Comparison of ENCODE assay signal across 14 cellular contexts in the genomic region with DNA sequence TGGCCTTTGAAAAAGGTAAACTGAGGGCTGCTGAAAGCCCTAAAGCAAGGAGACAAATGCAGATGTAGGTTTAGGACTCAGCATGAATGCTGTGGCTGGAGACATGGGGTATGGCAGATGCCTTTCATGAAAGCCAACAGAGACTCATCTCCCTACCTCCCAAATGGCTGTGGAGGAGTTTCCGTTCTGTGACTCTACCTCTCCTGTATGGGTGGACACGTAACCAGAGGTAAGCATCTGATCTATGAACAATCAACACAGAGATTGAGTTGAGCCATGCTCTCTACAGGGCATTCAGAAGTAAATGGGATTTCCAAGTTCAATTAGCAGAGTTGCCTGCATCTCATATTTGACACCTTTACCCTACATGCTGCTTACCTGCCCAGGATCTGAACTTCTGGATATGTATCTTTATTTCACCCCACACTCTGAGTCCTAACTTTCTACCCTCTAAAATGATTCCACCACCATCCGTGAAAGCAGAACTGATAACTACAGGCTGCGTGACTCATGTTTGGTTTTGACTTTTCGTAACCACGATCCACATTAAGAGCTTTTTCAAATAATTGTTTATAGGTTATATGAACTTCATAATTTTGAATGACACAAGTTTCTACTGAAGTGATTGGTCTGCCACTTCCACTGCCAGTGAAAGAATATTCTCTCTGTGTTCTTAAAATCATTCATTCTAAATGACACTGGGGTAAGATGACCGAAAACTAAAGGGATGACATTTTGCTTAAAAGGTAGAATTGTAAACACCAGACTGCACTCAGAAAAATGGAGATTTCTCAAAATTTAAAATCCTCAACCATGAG.
DNase-seq lines count a peak whose midpoint lies in the region; ATAC-seq lines count a peak whose summit lies in the region.
"Had no signal": no experiment of that assay in that cellular context is flagged by ENCODE, and none has a peak within 500 bp of the region (broad histone marks: within the 10 kb centered on the region; RNA-seq: fewer than 3 reads in every experiment).

No MANE protein-coding gene starts in this region.

- H3K4me3 Mint-ChIP-seq in activated T-helper 2 cell treated with anti-CD3 and anti-CD28 coated beads, Interferon-gamma antibody, Interleukin-2, Interleukin-4, amounts not matched to agents 10 μg/mL and 5 μg/mL and 100 μg/mL, durations not matched to agents 14 hours and 24 hours and 36 hours (ENCODE audit: low read depth), result peak overlapping the region; percentile 14
- peak overlapping the region; percentile 39 to 62 for H3K4me3 Mint-ChIP-seq in stimulated activated naive CD8-positive, alpha-beta T cell treated with anti-CD3 and anti-CD28 coated beads, Interleukin-15, amount 100 ng/mL, for 72 hours
- H3K4me3 Mint-ChIP-seq: HFFc6 had no signal

- H3K27me3 Mint-ChIP-seq in activated T-helper 2 cell treated with anti-CD3 and anti-CD28 coated beads, Interferon-gamma antibody, Interleukin-2, Interleukin-4, amounts not matched to agents 10 μg/mL and 5 μg/mL and 100 μg/mL, durations not matched to agents 14 hours and 24 hours and 36 hours (ENCODE audit: low read depth), result no peaks in the 10 kb centered on the region
- no peaks in the 10 kb centered on the region for H3K27me3 Mint-ChIP-seq in stimulated activated naive CD8-positive, alpha-beta T cell treated with anti-CD3 and anti-CD28 coated beads, Interleukin-15, amount 100 ng/mL, for 72 hours

- intact Hi-C loops in activated T-helper 2 cell treated with anti-CD3 and anti-CD28 coated beads, Interferon-gamma antibody, Interleukin-2, Interleukin-4, amounts not matched to agents 10 μg/mL and 5 μg/mL and 100 μg/mL, durations not matched to agents 14 hours and 24 hours and 36 hours (cut with micrococcal nuclease), result loop anchor here (1.0 to 10.0 kb wide), 11 partner anchors 112 to 1329 kb away; no protein-coding TSS in a partner anchor

- peak overlapping the region; percentile 86 for H3K27ac Mint-ChIP-seq in activated T-helper 2 cell treated with anti-CD3 and anti-CD28 coated beads, Interferon-gamma antibody, Interleukin-2, Interleukin-4, amounts not matched to agents 10 μg/mL and 5 μg/mL and 100 μg/mL, durations not matched to agents 14 hours and 24 hours and 36 hours
- H3K27ac Mint-ChIP-seq in stimulated activated naive CD8-positive, alpha-beta T cell treated with anti-CD3 and anti-CD28 coated beads, Interleukin-15, amount 100 ng/mL, for 72 hours, result peak overlapping the region; percentile 48 to 92
- H3K27ac Mint-ChIP-seq: HFFc6 had no signal

- H3K4me1 Mint-ChIP-seq in activated T-helper 2 cell treated with anti-CD3 and anti-CD28 coated beads, Interferon-gamma antibody, Interleukin-2, Interleukin-4, amounts not matched to agents 10 μg/mL and 5 μg/mL and 100 μg/mL, durations not matched to agents 14 hours and 24 hours and 36 hours (ENCODE audit: low read depth), result peaks cover 52% of the 10 kb centered on the region
- peaks cover 29% of the 10 kb centered on the region for H3K4me1 Mint-ChIP-seq in stimulated activated naive CD8-positive, alpha-beta T cell treated with anti-CD3 and anti-CD28 coated beads, Interleukin-15, amount 100 ng/mL, for 72 hours

- ATAC-seq in stimulated activated naive CD8-positive, alpha-beta T cell treated with anti-CD3 and anti-CD28 coated beads, Interleukin-15, amount 100 ng/mL, for 72 hours, result peak; percentile 94
- ATAC-seq in GM18519 (IDR thresholded peaks at IDR 0.05; ENCODE audit: low FRiP score, unreplicated experiment), result no peak
- ATAC-seq: foreskin keratinocyte, sciatic nerve had no signal

- peaks cover 28% of the 10 kb centered on the region for H3K36me3 Mint-ChIP-seq in activated T-helper 2 cell treated with anti-CD3 and anti-CD28 coated beads, Interferon-gamma antibody, Interleukin-2, Interleukin-4, amounts not matched to agents 10 μg/mL and 5 μg/mL and 100 μg/mL, durations not matched to agents 14 hours and 24 hours and 36 hours (ENCODE audit: low read depth)

- H3K9me3 Mint-ChIP-seq in activated T-helper 2 cell treated with anti-CD3 and anti-CD28 coated beads, Interferon-gamma antibody, Interleukin-2, Interleukin-4, amounts not matched to agents 10 μg/mL and 5 μg/mL and 100 μg/mL, durations not matched to agents 14 hours and 24 hours and 36 hours, result peaks cover 18% of the 10 kb centered on the region
- peaks cover 0 to 10% of the 10 kb centered on the region in 2 donors for H3K9me3 Mint-ChIP-seq in stimulated activated naive CD8-positive, alpha-beta T cell treated with anti-CD3 and anti-CD28 coated beads, Interleukin-15, amount 100 ng/mL, for 72 hours

- DNase-seq in stimulated activated CD4-positive, alpha-beta T cell treated with anti-CD3 and anti-CD28 coated beads, Interleukin-12 subunit alpha, Interleukin-12 subunit beta, amount 100 ng/mL, for 48 hours (ENCODE audit: low read depth in 2 of 3, low spot score in 1 of 3), result peak in 2 of 3 donors; percentile 5 to 37
- DNase-seq in stimulated activated CD4-positive, alpha-beta T cell treated with anti-CD3 and anti-CD28 coated beads, Interleukin-4, amount 100 ng/mL, for 4 hours, result no peak
- DNase-seq in NOMO-1 (lab: John Stamatoyannopoulos, UW; ENCODE audit: unreplicated experiment in 2 of 2), result peak; percentile 68 to 90
- no peak for DNase-seq in activated T-helper 2 cell treated with anti-CD3 and anti-CD28 coated beads, Interferon-gamma antibody, Interleukin-2, Interleukin-4, amounts not matched to agents 10 μg/mL and 5 μg/mL and 100 μg/mL, durations not matched to agents 14 hours and 24 hours and 36 hours (ENCODE audit: low spot score)
- DNase-seq in stimulated activated naive CD8-positive, alpha-beta T cell treated with anti-CD3 and anti-CD28 coated beads, Interleukin-15, amount 100 ng/mL, for 72 hours, result peak; percentile 31 to 60
- no peak for DNase-seq in NCI-H226
- no peak for DNase-seq in hepatic stellate cell (ENCODE audit: low spot score)
- DNase-seq: foreskin keratinocyte, HFFc6, NCI-H1694, NCI-H446 treated with DMSO at 0.1 percent for 48 hours, PC-9 had no signal

Comparison
In these comparisons a context has a peak if more than half of its experiments do, and no peak if none do; other contexts are left out.
1. DNase-seq: peak in stimulated activated CD4-positive, alpha-beta T cell treated with anti-CD3 and anti-CD28 coated beads, Interleukin-12 subunit alpha, Interleukin-12 subunit beta, amount 100 ng/mL, for 48 hours (2 of 3), NOMO-1 (2 of 2) and stimulated activated naive CD8-positive, alpha-beta T cell treated with anti-CD3 and anti-CD28 coated beads, Interleukin-15, amount 100 ng/mL, for 72 hours (2 of 2); none in stimulated activated CD4-positive, alpha-beta T cell treated with anti-CD3 and anti-CD28 coated beads, Interleukin-4, amount 100 ng/mL, for 4 hours (0 of 2), activated T-helper 2 cell treated with anti-CD3 and anti-CD28 coated beads, Interferon-gamma antibody, Interleukin-2, Interleukin-4, amounts not matched to agents 10 μg/mL and 5 μg/mL and 100 μg/mL, durations not matched to agents 14 hours and 24 hours and 36 hours (single experiment), NCI-H226 (single experiment) and hepatic stellate cell (single experiment).